Comparison of ENCODE assay signal across 8 cellular contexts in genomic region chr18:77063256-77063655, GRCh38.
DNase-seq lines count a peak whose midpoint lies in the region; ATAC-seq and TF ChIP-seq lines count a peak whose summit lies in the region.

No MANE protein-coding gene starts in this region.

- H3K9ac ChIP-seq in DND-41 (ENCODE audit: low read depth, low read length), result peak overlapping the region; percentile 56
- H3K9ac ChIP-seq in Loucy (ENCODE audit: low read depth, low read length, poor library complexity, severe bottlenecking), result peak overlapping the region; percentile 72

- H3K79me2 ChIP-seq in DND-41 (ENCODE audit: insufficient read depth, low read length), result peaks cover 40% of the 10 kb centered on the region
- peaks cover 5% of the 10 kb centered on the region; the same call in 1 of the 2 replicates for H3K79me2 ChIP-seq in Loucy (ENCODE audit: insufficient read depth, low read length)
- H3K79me2 ChIP-seq in hepatocyte, result no peaks in the 10 kb centered on the region

- H3K9me2 ChIP-seq in Loucy (replicated peaks; ENCODE audit: low read depth, low read length) (no peaks in the 10 kb centered on the region), hepatocyte (replicated peaks; ENCODE audit: insufficient read depth) (no peaks in the 10 kb centered on the region)

- H3K36me3 ChIP-seq in DND-41 (ENCODE audit: insufficient read depth, low read length) (peaks cover 13% of the 10 kb centered on the region; the same call in 1 of the 2 replicates), Loucy (ENCODE audit: insufficient read depth, low read length) (no peaks in the 10 kb centered on the region), hepatocyte (replicated peaks; ENCODE audit: insufficient read depth, low read depth) (no peaks in the 10 kb centered on the region)

- 81% methylated on average over 7 of the region's 7 CpGs for WGBS in hepatocyte (ENCODE audit: low lambda C conversion rate, missing lambda C conversion rate)

- DNase-seq in DND-41, result peak; percentile 91
- DNase-seq in activated CD8-positive, alpha-beta memory T cell treated with anti-CD3 and anti-CD28 coated beads for 24 hours, result peak; percentile 84
- peak; percentile 76 for DNase-seq in germinal center (ENCODE audit: low spot score)
- DNase-seq in stimulated activated naive CD8-positive, alpha-beta T cell treated with anti-CD3 and anti-CD28 coated beads, Interleukin-15, Interleukin-2, amounts not matched to agents 100 U/mL and 50 U/mL, for 24 hours, result peak; percentile 83
- no peak for DNase-seq in hepatocyte (ENCODE audit: low spot score)

- H3F3A ChIP-seq in Loucy (ENCODE audit: low read depth), result peaks cover 25% of the 10 kb centered on the region

- H3K4me1 ChIP-seq in DND-41 (ENCODE audit: insufficient read depth, low read length) (peaks cover 98% of the 10 kb centered on the region), Loucy (ENCODE audit: insufficient read depth, low read length, poor library complexity, severe bottlenecking) (peaks cover 87% of the 10 kb centered on the region), hepatocyte (ENCODE audit: insufficient read depth) (peaks cover 13% of the 10 kb centered on the region)

- H2AFZ ChIP-seq in DND-41 (ENCODE audit: low read depth, low read length) (no peak overlapping the region), Loucy (ENCODE audit: low read length) (no peak overlapping the region), hepatocyte (no peak overlapping the region)

- no peaks in the 10 kb centered on the region for H3K27me3 ChIP-seq in DND-41 (ENCODE audit: insufficient read depth, low read length, poor library complexity)
- no peaks in the 10 kb centered on the region for H3K27me3 ChIP-seq in Loucy (ENCODE audit: insufficient read depth, low read length, poor library complexity, severe bottlenecking)
- no peaks in the 10 kb centered on the region for H3K27me3 ChIP-seq in hepatocyte

- peak overlapping the region; percentile 92 for H3K27ac ChIP-seq in DND-41 (ENCODE audit: low read length)
- no peak overlapping the region for H3K27ac ChIP-seq in hepatocyte

- H3K4me2 ChIP-seq in DND-41 (ENCODE audit: insufficient read depth, low read length) (peak overlapping the region; percentile 67), Loucy (ENCODE audit: low read depth, low read length, poor library complexity, severe bottlenecking) (peak overlapping the region; percentile 85), hepatocyte (no peak overlapping the region)

- H3K9me3 ChIP-seq in DND-41 (ENCODE audit: insufficient read depth, low read length, severe bottlenecking) (no peaks in the 10 kb centered on the region), Loucy (ENCODE audit: insufficient read depth, low read depth, low read length) (no peaks in the 10 kb centered on the region), hepatocyte (ENCODE audit: low read depth) (no peaks in the 10 kb centered on the region)

- TF ChIP-seq CTCF in DND-41 (IDR thresholded peaks at IDR 0.05; ENCODE audit: borderline replicate concordance, extremely low read depth, low read length, poor library complexity, severe bottlenecking) (no peak), Loucy (conservative IDR thresholded peaks at IDR 0.05; ENCODE audit: low read length) (no peak), hepatocyte (IDR thresholded peaks at IDR 0.05; ENCODE audit: poor library complexity) (no peak)

- H4K20me1 ChIP-seq in DND-41 (ENCODE audit: insufficient read depth, low read length) (no peaks in the 10 kb centered on the region), Loucy (ENCODE audit: insufficient read depth, low read length, poor library complexity, severe bottlenecking) (no peaks in the 10 kb centered on the region), hepatocyte (ENCODE audit: insufficient read depth, poor library complexity, severe bottlenecking) (no peaks in the 10 kb centered on the region)

- ATAC-seq in DND-41 (ENCODE audit: insufficient read depth, low read depth) (peak; percentile 68), GM21526 (IDR thresholded peaks at IDR 0.05; ENCODE audit: low FRiP score, unreplicated experiment) (peak; percentile 47), esophagus mucosa (no peak)
- ATAC-seq in stimulated activated naive CD8-positive, alpha-beta T cell treated with anti-CD3 and anti-CD28 coated beads, Interleukin-15, Interleukin-2, amounts not matched to agents 100 U/mL and 50 U/mL, for 24 hours, result peak; percentile 56

- H3K4me3 ChIP-seq in DND-41 (ENCODE audit: low read depth in 1 of 2, low read length in 2 of 2) (peak overlapping the region in 1 of 2 experiments; percentile 49; a peak in 2 of 4 replicates), Loucy (ENCODE audit: low read length, poor library complexity, severe bottlenecking) (peak overlapping the region; percentile 73), hepatocyte (no peak overlapping the region)
